Comparison of ENCODE assay signal across 8 cellular contexts in the genomic region with DNA sequence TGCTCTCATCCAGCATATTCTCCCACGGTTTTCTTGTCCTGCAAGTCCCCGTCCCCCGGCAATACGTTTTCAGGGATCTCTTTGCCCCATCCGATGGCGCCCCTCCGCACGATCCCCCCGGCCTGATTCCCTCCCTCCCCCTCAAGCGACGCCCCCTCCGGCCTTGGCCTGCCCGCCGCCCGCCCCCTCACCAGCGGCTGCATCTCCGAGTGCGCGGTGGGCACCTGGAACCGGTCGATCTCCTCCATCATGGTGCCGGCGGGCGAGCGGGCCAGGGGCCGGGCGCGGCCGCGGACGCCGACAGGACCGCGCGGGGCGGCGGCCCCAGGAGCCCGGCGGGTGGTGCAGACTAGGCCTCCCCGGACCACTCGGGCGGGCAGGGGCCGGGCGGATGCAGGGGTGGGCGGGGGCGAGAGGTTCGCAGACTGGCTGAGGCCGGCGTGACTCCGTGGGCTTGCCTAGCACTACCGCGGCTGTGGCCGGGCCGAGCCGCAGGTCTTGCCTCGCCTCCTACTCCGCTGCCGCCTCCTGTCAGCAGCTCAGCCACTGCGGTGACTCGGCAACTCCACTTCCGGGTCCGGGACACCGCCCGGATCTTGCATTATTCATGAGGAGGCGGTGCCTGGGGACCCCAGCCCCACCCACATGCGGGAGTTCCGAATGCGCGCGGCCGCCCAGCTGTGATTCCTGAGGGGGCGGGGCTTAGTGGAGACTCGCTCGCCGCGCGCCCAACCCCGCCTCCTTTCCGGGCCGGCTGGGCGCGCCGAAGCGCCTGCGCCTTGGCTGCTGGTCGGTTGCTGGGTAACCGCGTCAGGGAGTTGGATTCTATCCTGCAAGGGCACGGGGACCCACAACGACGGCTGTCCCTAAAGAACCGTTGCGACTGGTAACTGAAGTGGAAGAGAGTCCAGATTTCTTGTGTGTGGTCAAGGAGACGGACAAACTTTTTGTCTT. TPM values are rescaled to one million over a fixed set of nuclear protein-coding genes. Genes with fewer than 3 reads are reported as not detected.
DNase-seq lines count a peak whose midpoint lies in the region; ATAC-seq and TF ChIP-seq lines count a peak whose summit lies in the region.

Gene DNAI1, plus strand, starts transcription at position 793 of the 954 bp plus-strand sequence. CDS start 201 bp downstream, outside the sequence.
A gene with protein sequence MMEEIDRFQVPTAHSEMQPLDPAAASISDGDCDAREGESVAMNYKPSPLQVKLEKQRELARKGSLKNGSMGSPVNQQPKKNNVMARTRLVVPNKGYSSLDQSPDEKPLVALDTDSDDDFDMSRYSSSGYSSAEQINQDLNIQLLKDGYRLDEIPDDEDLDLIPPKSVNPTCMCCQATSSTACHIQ (minus strand): TSS at position 558 of the 954 bp plus-strand sequence. CDS start 307 bp downstream, at position 251.

- DNase-seq in AG09319 (ENCODE audit: extremely low read depth, low read depth) (peak; percentile 95), NCI-H345 (lab: John Stamatoyannopoulos, UW) (peak; percentile 98), immature natural killer cell (peak; percentile 100), smooth muscle cell of the brain vasculature (ENCODE audit: low read depth, low spot score) (peak; percentile 96)
- peak; percentile 95 to 99 (median 98) for DNase-seq in activated CD4-positive, CD25-positive, alpha-beta regulatory T cell (lab: John Stamatoyannopoulos, UW)
- peak; percentile 99 for DNase-seq in central memory CD4-positive, alpha-beta T cell

- peaks cover 8 to 14% (median 13%) of the 10 kb centered on the region in 3 donors for H3K27me3 Mint-ChIP-seq in immature natural killer cell (ENCODE audit: low read depth in 3 of 3)

- peak within 1 kb of the TSS; percentile 89 to 94 (median 90) for H3K4me3 Mint-ChIP-seq in immature natural killer cell

- peaks cover 32 to 43% of the 10 kb centered on the region in 2 donors for H3K4me1 Mint-ChIP-seq in immature natural killer cell

- H3K27ac Mint-ChIP-seq in immature natural killer cell, result peak within 1 kb of the TSS; percentile 71 to 91 (median 86)

- no peaks in the 10 kb centered on the region for H3K36me3 Mint-ChIP-seq in immature natural killer cell

- ATAC-seq in GM19025 (IDR thresholded peaks at IDR 0.05; ENCODE audit: low read depth, unreplicated experiment), result peak; percentile 99
- ATAC-seq in HG03280 (IDR thresholded peaks at IDR 0.05; ENCODE audit: unreplicated experiment), result peak; percentile 99

- no peaks in the 10 kb centered on the region for H3K9me3 Mint-ChIP-seq in immature natural killer cell

- no peak for TF ChIP-seq CTCF in AG09319 (IDR thresholded peaks at IDR 0.05; ENCODE audit: low read depth, low read length)

RNA-seq across cellular contexts. Expression of gene DNAI1, which starts in this region (rescaled TPM):
- not detected for polyA plus RNA-seq in immature natural killer cell

RNA-seq across cellular contexts. Expression of the second gene that starts in this region (rescaled TPM):
- 1 to 10 TPM in 2 of 3 donors, under 1 TPM in 1; 0.25 to 2.6 (median 1.6) TPM for polyA plus RNA-seq in immature natural killer cell

Comparison
In these comparisons a context has a peak if more than half of its experiments do, and no peak if none do; other contexts are left out.
1. Peak in every context shown above with its lines: DNase-seq and ATAC-seq.